Comparison of ENCODE assay signal across 1 cellular context in genomic region chr7:4737300-4737699, GRCh38.
TF ChIP-seq lines count a peak whose summit lies in the region.

No MANE protein-coding gene starts in this region.

TF ChIP-seq in A549, 52 proteins besides CTCF, POLR2A, EP300 and RAD21 (continued from another document):
- no peak for TF ChIP-seq JUNB (IDR thresholded peaks at IDR 0.05)
- no peak for TF ChIP-seq RNF2 (IDR thresholded peaks at IDR 0.05; ENCODE audit: borderline replicate concordance, low read depth)
- no peak for TF ChIP-seq ATOH8 (CRISPR knock-in tag; IDR thresholded peaks at IDR 0.05; ENCODE audit: low read depth)
- no peak for TF ChIP-seq FOSL2 (IDR thresholded peaks at IDR 0.05)
- TF ChIP-seq FOSL2 (CRISPR knock-in tag; IDR thresholded peaks at IDR 0.05): no peak
